Comparison of ENCODE assay signal across 8 cellular contexts in genomic region chr17:3845361-3845753, GRCh38. TPM values are rescaled to one million over a fixed set of nuclear protein-coding genes. Genes with fewer than 3 reads are reported as not detected.
DNase-seq lines count a peak whose midpoint lies in the region; ATAC-seq, FAIRE-seq and TF ChIP-seq lines count a peak whose summit lies in the region.

No MANE protein-coding gene starts in this region.

- H3K27ac Mint-ChIP-seq in immature natural killer cell = peak overlapping the region; percentile 84 to 95 (median 93)

- ATAC-seq in HG02763 (IDR thresholded peaks at IDR 0.05; ENCODE audit: unreplicated experiment) = peak; percentile 3

- H3K4me1 Mint-ChIP-seq in immature natural killer cell = peaks cover 25 to 31% of the 10 kb centered on the region in 2 donors

- FAIRE-seq in RCC 7860 (lab: Jason Lieb, UNC) = no peak

- DNase-seq in GM10266 (ENCODE audit: extremely low spot score) (peak; percentile 67), RCC 7860 (ENCODE audit: low spot score) (peak; percentile 6), astrocyte of the hippocampus (ENCODE audit: low read depth, low spot score) (peak; percentile 48), immature natural killer cell (peak; percentile 41 to 54 (median 44)), NCI-H2107 (lab: John Stamatoyannopoulos, UW) (no peak), NCI-H1048 (lab: John Stamatoyannopoulos, UW) (no peak)
- DNase-seq in stimulated activated CD4-positive, alpha-beta T cell treated with anti-CD3 and anti-CD28 coated beads, Interleukin-15, amount 100 ng/mL, for 24 hours = peak; percentile 58

- peak overlapping the region; percentile 94 to 96 (median 95) for H3K4me3 Mint-ChIP-seq in immature natural killer cell

- H3K36me3 Mint-ChIP-seq in immature natural killer cell = peaks cover 5 to 8% (median 5%) of the 10 kb centered on the region in 3 donors

- H3K9me3 Mint-ChIP-seq in immature natural killer cell = no peaks in the 10 kb centered on the region

- H3K27me3 Mint-ChIP-seq in immature natural killer cell (ENCODE audit: low read depth in 3 of 3) = peaks cover 0 to 11% (median 6%) of the 10 kb centered on the region in 3 donors

- no peak for TF ChIP-seq CTCF in GM10266 (IDR thresholded peaks at IDR 0.05; ENCODE audit: control insufficient read depth, insufficient read depth, low read depth, missing control alignments)

RNA-seq across cellular contexts. Expression of gene NCBP3, which starts 0.7 kb away (rescaled TPM):
- polyA plus RNA-seq in immature natural killer cell = 10 to 100 TPM in 2 of 3 donors, 1 to 10 TPM in 1; 5.7 to 18.3 (median 11.5) TPM

RNA-seq across cellular contexts. Expression of gene ITGAE, which starts 44.4 kb away (rescaled TPM):
- polyA plus RNA-seq in immature natural killer cell = 10 to 100 TPM; 68.2 to 81.9 (median 81.8) TPM

RNA-seq across cellular contexts. Expression of gene CAMKK1, which starts 47.5 kb away (rescaled TPM):
- under 1 TPM in 1 of 3 donors, not detected in 2; 0.08 TPM for polyA plus RNA-seq in immature natural killer cell

Comparison
In these comparisons a context has a peak if more than half of its experiments do, and no peak if none do; other contexts are left out.
1. DNase-seq: peak in GM10266 (single experiment), RCC 7860 (single experiment), astrocyte of the hippocampus (single experiment), immature natural killer cell (3 of 3) and stimulated activated CD4-positive, alpha-beta T cell treated with anti-CD3 and anti-CD28 coated beads, Interleukin-15, amount 100 ng/mL, for 24 hours (single experiment); none in NCI-H2107 (single experiment) and NCI-H1048 (single experiment).